Comparison of ENCODE assay signal across 8 cellular contexts in genomic region chr12:123075591-123076171, GRCh38.
DNase-seq lines count a peak whose midpoint lies in the region; ATAC-seq and TF ChIP-seq lines count a peak whose summit lies in the region.

No MANE protein-coding gene starts in this region.

- peaks cover 42 to 57% (median 43%) of the 10 kb centered on the region in 3 donors for H3K4me1 Mint-ChIP-seq in CD8-positive, alpha-beta memory T cell
- peaks cover 8 to 27% (median 15%) of the 10 kb centered on the region in 3 donors for H3K4me1 Mint-ChIP-seq in IgD-negative memory B cell
- peaks cover 48 to 50% of the 10 kb centered on the region in 2 donors for H3K4me1 Mint-ChIP-seq in effector memory CD8-positive, alpha-beta T cell (ENCODE audit: low read depth in 2 of 2)

- H3K4me1 ChIP-seq in CD8-positive, alpha-beta memory T cell (ENCODE audit: insufficient read depth, low read length), result peaks cover 62% of the 10 kb centered on the region

- no peaks in the 10 kb centered on the region for H3K9me3 Mint-ChIP-seq in CD8-positive, alpha-beta memory T cell
- no peaks in the 10 kb centered on the region for H3K9me3 Mint-ChIP-seq in IgD-negative memory B cell
- H3K9me3 Mint-ChIP-seq in effector memory CD8-positive, alpha-beta T cell, result no peaks in the 10 kb centered on the region

- no peaks in the 10 kb centered on the region for H3K27me3 ChIP-seq in CD8-positive, alpha-beta memory T cell (ENCODE audit: insufficient read depth, low read length, poor library complexity, severe bottlenecking)

- H3K4me3 ChIP-seq in CD8-positive, alpha-beta memory T cell (ENCODE audit: low read length), result peak overlapping the region; percentile 46
- H3K4me3 ChIP-seq in retinal pigment epithelial cell (ENCODE audit: low read length), result no peak overlapping the region

- H3K27me3 Mint-ChIP-seq in CD8-positive, alpha-beta memory T cell, result no peaks in the 10 kb centered on the region
- no peaks in the 10 kb centered on the region for H3K27me3 Mint-ChIP-seq in IgD-negative memory B cell
- no peaks in the 10 kb centered on the region for H3K27me3 Mint-ChIP-seq in effector memory CD8-positive, alpha-beta T cell

- peak overlapping the region; percentile 86 to 99 (median 97) for H3K27ac Mint-ChIP-seq in CD8-positive, alpha-beta memory T cell
- H3K27ac Mint-ChIP-seq in IgD-negative memory B cell, result peak overlapping the region; percentile 16 to 97 (median 92)
- H3K27ac Mint-ChIP-seq in effector memory CD8-positive, alpha-beta T cell, result peak overlapping the region; percentile 94 to 96

- no peaks in the 10 kb centered on the region for H3K36me3 Mint-ChIP-seq in CD8-positive, alpha-beta memory T cell
- H3K36me3 Mint-ChIP-seq in IgD-negative memory B cell, result no peaks in the 10 kb centered on the region
- peaks cover 6% of the 10 kb centered on the region for H3K36me3 Mint-ChIP-seq in effector memory CD8-positive, alpha-beta T cell (ENCODE audit: insufficient read depth)

- POLR2A ChIA-PET in CD8-positive, alpha-beta memory T cell (lab: Charles Lee), result interaction anchor here (0.5 to 1.4 kb wide), 6 partner anchors 47 to 382 kb away, joined by 3 to 4 read pairs (median 4); partner anchors contain the start of genes MPHOSPH9 and OGFOD2

- H3K36me3 ChIP-seq in CD8-positive, alpha-beta memory T cell (ENCODE audit: insufficient read depth, low read length), result no peaks in the 10 kb centered on the region

- H3K27ac ChIP-seq in CD8-positive, alpha-beta memory T cell (ENCODE audit: low read depth, low read length), result peak overlapping the region; percentile 29

- peak; percentile 51 to 86 (median 77) for DNase-seq in CD8-positive, alpha-beta memory T cell
- DNase-seq in activated CD4-positive, alpha-beta T cell treated with anti-CD3 and anti-CD28 coated beads, Interleukin-2, amount 50 U/mL, for 4 hours, result peak; percentile 68 to 71
- peak; percentile 59 to 71 (median 59) for DNase-seq in effector memory CD8-positive, alpha-beta T cell
- DNase-seq in retinal pigment epithelial cell (ENCODE audit: low read depth) (no peak), middle frontal gyrus (ENCODE audit: extremely low spot score, low spot score) (no peak), superior temporal gyrus (ENCODE audit: extremely low spot score) (no peak), NCI-H187 treated with DMSO at 0.1 percent for 48 hours (lab: John Stamatoyannopoulos, UW) (no peak)

- peak; percentile 40 for TF ChIP-seq CTCF in retinal pigment epithelial cell (conservative IDR thresholded peaks at IDR 0.05; ENCODE audit: low read depth, low read length)

- CTCF ChIA-PET in CD8-positive, alpha-beta memory T cell (lab: Charles Lee), result interaction anchor here (0.7 to 3.0 kb wide), 12 partner anchors 9 to 167 kb away, joined by 3 to 19 read pairs (median 4); partner anchors contain the start of genes MPHOSPH9, MTRFR and PITPNM2

- peak overlapping the region; percentile 77 to 94 (median 87) for H3K4me3 Mint-ChIP-seq in CD8-positive, alpha-beta memory T cell
- H3K4me3 Mint-ChIP-seq in IgD-negative memory B cell, result peak overlapping the region; percentile 13 to 83 (median 74)
- H3K4me3 Mint-ChIP-seq in effector memory CD8-positive, alpha-beta T cell, result peak overlapping the region; percentile 85 to 92

- no peaks in the 10 kb centered on the region for H3K9me3 ChIP-seq in CD8-positive, alpha-beta memory T cell (ENCODE audit: low read length)

- ATAC-seq in effector memory CD8-positive, alpha-beta T cell (replicated peaks), result peak; percentile 89

Comparison
In these comparisons a context has a peak if more than half of its experiments do, and no peak if none do; other contexts are left out.
1. DNase-seq: peak in CD8-positive, alpha-beta memory T cell (5 of 5), activated CD4-positive, alpha-beta T cell treated with anti-CD3 and anti-CD28 coated beads, Interleukin-2, amount 50 U/mL, for 4 hours (2 of 2) and effector memory CD8-positive, alpha-beta T cell (3 of 3); none in retinal pigment epithelial cell (single experiment), middle frontal gyrus (single experiment), superior temporal gyrus (single experiment) and NCI-H187 treated with DMSO at 0.1 percent for 48 hours (single experiment).
2. Peak in every context shown above with its lines, with median percentiles within 50 percentile points of each other: H3K27ac Mint-ChIP-seq and H3K4me3 Mint-ChIP-seq.